Comparison of ENCODE assay signal across 12 cellular contexts in genomic region chr16:85221081-85221809, GRCh38.
DNase-seq lines count a peak whose midpoint lies in the region; ATAC-seq and TF ChIP-seq lines count a peak whose summit lies in the region.
"Had no signal": no experiment of that assay in that cellular context is flagged by ENCODE, and none has a peak within 500 bp of the region (broad histone marks: within the 10 kb centered on the region; RNA-seq: fewer than 3 reads in every experiment).

No MANE protein-coding gene starts in this region.

- no peaks in the 10 kb centered on the region for H3K4me1 Mint-ChIP-seq in CD4-positive, alpha-beta T cell (ENCODE audit: low read depth)
- peaks cover 8% of the 10 kb centered on the region for H3K4me1 Mint-ChIP-seq in endothelial cell (ENCODE audit: unreplicated experiment)
- H3K4me1 Mint-ChIP-seq: activated naive CD8-positive, alpha-beta T cell treated with anti-CD3 and anti-CD28 coated beads for 36 hours; T-cell had no signal

- H3K9me3 Mint-ChIP-seq in CD4-positive, alpha-beta T cell, result no peaks in the 10 kb centered on the region
- no peaks in the 10 kb centered on the region for H3K9me3 Mint-ChIP-seq in endothelial cell (ENCODE audit: unreplicated experiment)
- H3K9me3 Mint-ChIP-seq: activated naive CD8-positive, alpha-beta T cell treated with anti-CD3 and anti-CD28 coated beads for 36 hours; stimulated activated naive CD8-positive, alpha-beta T cell treated with anti-CD3 and anti-CD28 coated beads, Interleukin-15, Interleukin-2, amounts not matched to agents 100 ng/mL and 50 ng/mL, for 24 hours; T-cell had no signal

- intact Hi-C loops in Right ventricle myocardium inferior (cut with DNase I) (no loop called here), uterus (cut with DNase I; ENCODE audit: low total_unique reads) (no loop called here)
- intact Hi-C loops in CD4-positive, alpha-beta T cell (cut with DNase I, micrococcal nuclease), result no loop called here

- ATAC-seq in Right ventricle myocardium inferior, result peak; percentile 11
- ATAC-seq in CD4-positive, alpha-beta T cell (ENCODE audit: poor library complexity), result no peak
- ATAC-seq: T-cell had no signal

- no peaks in the 10 kb centered on the region for H3K27me3 Mint-ChIP-seq in CD4-positive, alpha-beta T cell
- H3K27me3 Mint-ChIP-seq in endothelial cell (ENCODE audit: unreplicated experiment), result no peaks in the 10 kb centered on the region

- POLR2A ChIA-PET in CD4-positive, alpha-beta T cell (lab: Charles Lee), result no interaction called here

- WGBS in mesodermal cell (ENCODE audit: insufficient coverage in 2 of 2), 2 experiments, result 69 to 78% methylated on average over 18 to 25 of the region's 25 CpGs

- no peak for TF ChIP-seq CTCF in right atrium auricular region (IDR thresholded peaks at IDR 0.05)
- no peak for TF ChIP-seq CTCF in uterus (IDR thresholded peaks at IDR 0.05)
- no peak for TF ChIP-seq CTCF in CD4-positive, alpha-beta T cell (IDR thresholded peaks at IDR 0.05)
- TF ChIP-seq CTCF in endothelial cell (IDR thresholded peaks at IDR 0.05; ENCODE audit: unreplicated experiment), result no peak

- peaks cover 0 to 19% of the 10 kb centered on the region in 2 donors for H3K4me1 ChIP-seq in right atrium auricular region
- H3K4me1 ChIP-seq in SJCRH30, result peaks cover 26% of the 10 kb centered on the region
- peaks cover 30% of the 10 kb centered on the region for H3K4me1 ChIP-seq in mesodermal cell (ENCODE audit: control insufficient read depth, insufficient read depth, low read length, poor library complexity, severe bottlenecking)
- peaks cover 0 to 12% of the 10 kb centered on the region in 2 donors for H3K4me1 ChIP-seq in uterus

- H3K9me3 ChIP-seq in right atrium auricular region, result no peaks in the 10 kb centered on the region
- no peaks in the 10 kb centered on the region for H3K9me3 ChIP-seq in SJCRH30 (replicated peaks)
- H3K9me3 ChIP-seq in mesodermal cell (ENCODE audit: control insufficient read depth, low read length), result peaks cover 5% of the 10 kb centered on the region
- H3K9me3 ChIP-seq in uterus, result no peaks in the 10 kb centered on the region
- no peaks in the 10 kb centered on the region for H3K9me3 ChIP-seq in CD4-positive, alpha-beta T cell (ENCODE audit: control insufficient read depth, low read length)

- no peak overlapping the region for H3K4me3 Mint-ChIP-seq in CD4-positive, alpha-beta T cell
- no peak overlapping the region for H3K4me3 Mint-ChIP-seq in endothelial cell (ENCODE audit: unreplicated experiment)
- H3K4me3 Mint-ChIP-seq: activated naive CD8-positive, alpha-beta T cell treated with anti-CD3 and anti-CD28 coated beads for 36 hours; stimulated activated naive CD8-positive, alpha-beta T cell treated with anti-CD3 and anti-CD28 coated beads, Interleukin-15, Interleukin-2, amounts not matched to agents 100 ng/mL and 50 ng/mL, for 24 hours; T-cell had no signal

- H3K27me3 ChIP-seq in right atrium auricular region (no peaks in the 10 kb centered on the region), SJCRH30 (no peaks in the 10 kb centered on the region), uterus (no peaks in the 10 kb centered on the region)
- H3K27me3 ChIP-seq in CD4-positive, alpha-beta T cell (ENCODE audit: control insufficient read depth, insufficient read depth, low read length), result no peaks in the 10 kb centered on the region

- DNase-seq in Right ventricle myocardium inferior (ENCODE audit: missing footprints) (no peak), right atrium auricular region (ENCODE audit: low spot score) (no peak), SJCRH30 (peak; percentile 59 to 66), uterus (no peak), endothelial cell (ENCODE audit: low spot score) (no peak), NCI-H2029 treated with DMSO at 0.1 percent for 48 hours (lab: John Stamatoyannopoulos, UW) (no peak)
- DNase-seq in CD4-positive, alpha-beta T cell, result no peak
- DNase-seq: activated CD4-positive, CD25-positive, alpha-beta regulatory T cell treated with anti-CD3 and anti-CD28 coated beads, Interleukin-2, amount 50 U/mL, for 72 hours; activated naive CD8-positive, alpha-beta T cell treated with anti-CD3 and anti-CD28 coated beads for 36 hours; T-cell had no signal

- CTCF ChIA-PET in CD4-positive, alpha-beta T cell (lab: Charles Lee), result no interaction called here

- H3K27ac ChIP-seq in right atrium auricular region (peak overlapping the region in 1 of 2 donors; percentile 63), SJCRH30 (peak overlapping the region; percentile 83), mesodermal cell (ENCODE audit: low read depth, low read length, severe bottlenecking) (peak overlapping the region; percentile 73), uterus (peak overlapping the region; percentile 52 to 71)
- no peak overlapping the region for H3K27ac ChIP-seq in CD4-positive, alpha-beta T cell (ENCODE audit: low read depth, low read length)

- no peak for TF ChIP-seq POLR2A in uterus (IDR thresholded peaks at IDR 0.05)

- H3K27ac Mint-ChIP-seq in CD4-positive, alpha-beta T cell, result no peak overlapping the region
- H3K27ac Mint-ChIP-seq in endothelial cell (ENCODE audit: unreplicated experiment), result no peak overlapping the region
- H3K27ac Mint-ChIP-seq: activated naive CD8-positive, alpha-beta T cell treated with anti-CD3 and anti-CD28 coated beads for 36 hours; stimulated activated naive CD8-positive, alpha-beta T cell treated with anti-CD3 and anti-CD28 coated beads, Interleukin-15, Interleukin-2, amounts not matched to agents 100 ng/mL and 50 ng/mL, for 24 hours; T-cell had no signal

- no peaks in the 10 kb centered on the region for H3K36me3 ChIP-seq in right atrium auricular region
- H3K36me3 ChIP-seq in SJCRH30, result peaks cover 7% of the 10 kb centered on the region; the same call in 1 of the 2 replicates
- H3K36me3 ChIP-seq in mesodermal cell (ENCODE audit: control insufficient read depth, insufficient read depth, low read length), result no peaks in the 10 kb centered on the region
- no peaks in the 10 kb centered on the region for H3K36me3 ChIP-seq in uterus

- no peaks in the 10 kb centered on the region for H3K36me3 Mint-ChIP-seq in CD4-positive, alpha-beta T cell (ENCODE audit: low read depth)
- no peaks in the 10 kb centered on the region for H3K36me3 Mint-ChIP-seq in endothelial cell (ENCODE audit: low read depth, unreplicated experiment)
- H3K36me3 Mint-ChIP-seq: activated naive CD8-positive, alpha-beta T cell treated with anti-CD3 and anti-CD28 coated beads for 36 hours; T-cell had no signal

- H3K4me3 ChIP-seq in right atrium auricular region (no peak overlapping the region), SJCRH30 (no peak overlapping the region), mesodermal cell (ENCODE audit: extremely low read depth, insufficient read depth, low read length, poor library complexity, severe bottlenecking) (no peak overlapping the region), uterus (no peak overlapping the region)

Comparison
In these comparisons a context has a peak if more than half of its experiments do, and no peak if none do; other contexts are left out.
1. DNase-seq: peak in SJCRH30 (2 of 2); none in Right ventricle myocardium inferior (single experiment), right atrium auricular region (single experiment), uterus (0 of 2), CD4-positive, alpha-beta T cell (0 of 10), endothelial cell (single experiment) and NCI-H2029 treated with DMSO at 0.1 percent for 48 hours (single experiment).